8 cellular contexts compared by ENCODE assay signal in the genomic region with DNA sequence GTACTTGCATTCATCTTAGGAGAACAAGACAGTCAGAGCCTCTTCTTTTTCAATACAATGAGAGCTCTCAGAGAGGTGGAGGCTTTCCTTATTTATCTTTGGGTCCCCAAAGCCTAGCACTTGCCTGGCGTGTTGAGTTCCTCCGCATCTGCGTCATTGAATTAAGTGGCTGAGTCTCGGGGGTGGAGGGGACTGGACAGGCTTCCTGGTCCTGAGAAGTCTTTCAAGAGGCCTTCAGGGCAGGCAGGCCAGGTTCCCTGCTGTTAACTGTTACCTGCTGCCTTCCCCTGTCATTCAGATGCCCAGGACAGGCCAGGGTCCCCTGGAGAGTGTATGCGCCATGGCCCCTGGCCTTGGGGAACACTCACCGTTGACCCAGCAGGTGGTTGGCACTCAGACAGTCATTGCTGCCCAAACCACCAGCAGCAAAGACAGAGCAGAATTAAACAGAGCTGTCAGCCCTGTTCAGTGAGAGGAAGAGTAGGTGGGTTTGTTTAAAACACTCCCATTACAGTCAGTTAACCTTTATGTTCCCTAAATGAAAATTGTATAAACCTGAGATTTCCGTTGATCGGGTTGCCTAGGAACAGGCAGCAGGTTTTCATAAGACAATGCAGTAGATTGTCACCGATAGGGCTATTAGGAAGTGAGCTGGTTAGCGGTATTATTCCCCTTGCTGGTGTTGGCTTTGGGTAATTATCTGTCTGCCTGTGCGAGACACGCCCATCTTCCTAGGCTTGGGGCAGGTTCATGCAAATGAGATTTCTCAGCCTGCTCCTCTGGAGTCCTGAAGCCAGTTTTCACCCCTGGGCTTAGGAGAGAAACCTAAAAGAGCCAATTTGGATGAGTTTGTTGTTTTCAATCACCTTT.
DNase-seq lines count a peak whose midpoint lies in the region; ATAC-seq and TF ChIP-seq lines count a peak whose summit lies in the region.

No MANE protein-coding gene starts in this region.

- H3K36me3 ChIP-seq in WERI-Rb-1, result peaks cover 53% of the 10 kb centered on the region

- intact Hi-C loops in activated T-helper 1 cell treated with anti-CD3 and anti-CD28 coated beads, Interleukin-12 subunit alpha, Interleukin-12 subunit beta, Interleukin-2, Interleukin-4 antibody, amounts not matched to agents 30 ng/mL and 10 ng/mL and 1 ng/mL, durations not matched to agents 14 hours and 24 hours and 36 hours (cut with micrococcal nuclease), result no loop called here

- H3K4me1 Mint-ChIP-seq in naive thymus-derived CD8-positive, alpha-beta T cell, result peaks cover 21 to 47% (median 43%) of the 10 kb centered on the region in 4 donors
- peaks cover 17% of the 10 kb centered on the region for H3K4me1 Mint-ChIP-seq in progenitor cell of endocrine pancreas (ENCODE audit: low read depth)
- peaks cover 13% of the 10 kb centered on the region for H3K4me1 Mint-ChIP-seq in activated T-helper 1 cell treated with anti-CD3 and anti-CD28 coated beads, Interleukin-12 subunit alpha, Interleukin-12 subunit beta, Interleukin-2, Interleukin-4 antibody, amounts not matched to agents 30 ng/mL and 10 ng/mL and 1 ng/mL, durations not matched to agents 14 hours and 24 hours and 36 hours (ENCODE audit: low read depth)

- peak overlapping the region; percentile 39; the same call in 1 of the 2 replicates for H3K27ac ChIP-seq in WERI-Rb-1

- ATAC-seq in GM19023 (IDR thresholded peaks at IDR 0.05; ENCODE audit: unreplicated experiment), result peak; percentile 52
- peak; percentile 82 to 92 for ATAC-seq in naive thymus-derived CD8-positive, alpha-beta T cell
- ATAC-seq in GM18907 (IDR thresholded peaks at IDR 0.05; ENCODE audit: unreplicated experiment), result no peak

- H3K9me3 ChIP-seq in WERI-Rb-1 (ENCODE audit: severe bottlenecking), result peaks cover 4% of the 10 kb centered on the region

- H3K27ac Mint-ChIP-seq in naive thymus-derived CD8-positive, alpha-beta T cell, result peak overlapping the region in 9 of 10 donors; percentile 8 to 89 (median 80)
- no peak overlapping the region for H3K27ac Mint-ChIP-seq in progenitor cell of endocrine pancreas
- H3K27ac Mint-ChIP-seq in activated T-helper 1 cell treated with anti-CD3 and anti-CD28 coated beads, Interleukin-12 subunit alpha, Interleukin-12 subunit beta, Interleukin-2, Interleukin-4 antibody, amounts not matched to agents 30 ng/mL and 10 ng/mL and 1 ng/mL, durations not matched to agents 14 hours and 24 hours and 36 hours, result no peak overlapping the region

- H3K4me3 Mint-ChIP-seq in naive thymus-derived CD8-positive, alpha-beta T cell, result peak overlapping the region in 5 of 10 donors; percentile 22 to 67 (median 33)
- no peak overlapping the region for H3K4me3 Mint-ChIP-seq in progenitor cell of endocrine pancreas (ENCODE audit: low read depth)
- no peak overlapping the region for H3K4me3 Mint-ChIP-seq in activated T-helper 1 cell treated with anti-CD3 and anti-CD28 coated beads, Interleukin-12 subunit alpha, Interleukin-12 subunit beta, Interleukin-2, Interleukin-4 antibody, amounts not matched to agents 30 ng/mL and 10 ng/mL and 1 ng/mL, durations not matched to agents 14 hours and 24 hours and 36 hours

- H3K27me3 ChIP-seq in WERI-Rb-1 (ENCODE audit: insufficient read depth, low read depth, severe bottlenecking), result no peaks in the 10 kb centered on the region

- no peak overlapping the region for H3K4me3 ChIP-seq in WERI-Rb-1 (ENCODE audit: low read depth, low read length)

- peaks cover 0 to 24% (median 17%) of the 10 kb centered on the region in 3 donors for H3K36me3 Mint-ChIP-seq in naive thymus-derived CD8-positive, alpha-beta T cell
- peaks cover 18% of the 10 kb centered on the region for H3K36me3 Mint-ChIP-seq in progenitor cell of endocrine pancreas (ENCODE audit: insufficient read depth)
- H3K36me3 Mint-ChIP-seq in activated T-helper 1 cell treated with anti-CD3 and anti-CD28 coated beads, Interleukin-12 subunit alpha, Interleukin-12 subunit beta, Interleukin-2, Interleukin-4 antibody, amounts not matched to agents 30 ng/mL and 10 ng/mL and 1 ng/mL, durations not matched to agents 14 hours and 24 hours and 36 hours (ENCODE audit: low read depth), result peaks cover 19% of the 10 kb centered on the region

- POLR2A ChIA-PET in naive thymus-derived CD8-positive, alpha-beta T cell (lab: Charles Lee), result interaction anchor here (1.1 kb wide), 1 partner anchor 8 kb away, joined by 4 read pairs; no protein-coding TSS in a partner anchor

- peak; percentile 11 for DNase-seq in NCI-H1694 (lab: John Stamatoyannopoulos, UW)
- DNase-seq in WERI-Rb-1, result peak; percentile 76
- DNase-seq in naive thymus-derived CD8-positive, alpha-beta T cell, result peak in 4 of 10 donors; percentile 28 to 43 (median 42)
- DNase-seq in progenitor cell of endocrine pancreas (ENCODE audit: low spot score, unreplicated experiment), result no peak
- no peak for DNase-seq in activated T-helper 1 cell treated with anti-CD3 and anti-CD28 coated beads, Interleukin-12 subunit alpha, Interleukin-12 subunit beta, Interleukin-2, Interleukin-4 antibody, amounts not matched to agents 30 ng/mL and 10 ng/mL and 1 ng/mL, durations not matched to agents 14 hours and 24 hours and 36 hours (ENCODE audit: low spot score)
- DNase-seq in NCI-H446 treated with DMSO at 0.1 percent for 48 hours (lab: John Stamatoyannopoulos, UW), result no peak

- H3K27me3 Mint-ChIP-seq in naive thymus-derived CD8-positive, alpha-beta T cell, result no peaks in the 10 kb centered on the region
- H3K27me3 Mint-ChIP-seq in progenitor cell of endocrine pancreas, result no peaks in the 10 kb centered on the region
- no peaks in the 10 kb centered on the region for H3K27me3 Mint-ChIP-seq in activated T-helper 1 cell treated with anti-CD3 and anti-CD28 coated beads, Interleukin-12 subunit alpha, Interleukin-12 subunit beta, Interleukin-2, Interleukin-4 antibody, amounts not matched to agents 30 ng/mL and 10 ng/mL and 1 ng/mL, durations not matched to agents 14 hours and 24 hours and 36 hours (ENCODE audit: insufficient read depth)

- TF ChIP-seq CTCF in WERI-Rb-1 (IDR thresholded peaks at IDR 0.05; ENCODE audit: low read depth, low read length), result no peak
- no peak for TF ChIP-seq CTCF in progenitor cell of endocrine pancreas (IDR thresholded peaks at IDR 0.05; ENCODE audit: unreplicated experiment)

- no peaks in the 10 kb centered on the region for H3K9me3 Mint-ChIP-seq in naive thymus-derived CD8-positive, alpha-beta T cell
- H3K9me3 Mint-ChIP-seq in progenitor cell of endocrine pancreas (ENCODE audit: low read depth), result peaks cover 8% of the 10 kb centered on the region
- H3K9me3 Mint-ChIP-seq in activated T-helper 1 cell treated with anti-CD3 and anti-CD28 coated beads, Interleukin-12 subunit alpha, Interleukin-12 subunit beta, Interleukin-2, Interleukin-4 antibody, amounts not matched to agents 30 ng/mL and 10 ng/mL and 1 ng/mL, durations not matched to agents 14 hours and 24 hours and 36 hours, result peaks cover 4% of the 10 kb centered on the region

Comparison
In these comparisons a context has a peak if more than half of its experiments do, and no peak if none do; other contexts are left out.
1. DNase-seq: peak in NCI-H1694 (single experiment) and WERI-Rb-1 (single experiment); none in progenitor cell of endocrine pancreas (single experiment), activated T-helper 1 cell treated with anti-CD3 and anti-CD28 coated beads, Interleukin-12 subunit alpha, Interleukin-12 subunit beta, Interleukin-2, Interleukin-4 antibody, amounts not matched to agents 30 ng/mL and 10 ng/mL and 1 ng/mL, durations not matched to agents 14 hours and 24 hours and 36 hours (single experiment) and NCI-H446 treated with DMSO at 0.1 percent for 48 hours (single experiment).
2. H3K27ac Mint-ChIP-seq: peak in naive thymus-derived CD8-positive, alpha-beta T cell (9 of 10); none in progenitor cell of endocrine pancreas (single experiment) and activated T-helper 1 cell treated with anti-CD3 and anti-CD28 coated beads, Interleukin-12 subunit alpha, Interleukin-12 subunit beta, Interleukin-2, Interleukin-4 antibody, amounts not matched to agents 30 ng/mL and 10 ng/mL and 1 ng/mL, durations not matched to agents 14 hours and 24 hours and 36 hours (single experiment).